In genomic region chr11:33195391-33196190, GRCh38 we compare ENCODE assay signal across 13 cellular contexts. TPM values are rescaled to one million over a fixed set of nuclear protein-coding genes. Genes with fewer than 3 reads are reported as not detected.
DNase-seq lines count a peak whose midpoint lies in the region; ATAC-seq lines count a peak whose summit lies in the region.
"Had no signal": no experiment of that assay in that cellular context is flagged by ENCODE, and none has a peak within 500 bp of the region (broad histone marks: within the 10 kb centered on the region; RNA-seq: fewer than 3 reads in every experiment).

No MANE protein-coding gene starts in this region.

- H3K36me3 ChIP-seq in iPS-20b (ENCODE audit: insufficient read depth, low read depth, low read length): no peaks in the 10 kb centered on the region
- H3K36me3 ChIP-seq: suprapubic skin had no signal

- no peaks in the 10 kb centered on the region for H3K4me1 Mint-ChIP-seq in activated naive CD8-positive, alpha-beta T cell treated with anti-CD3 and anti-CD28 coated beads for 36 hours
- H3K4me1 Mint-ChIP-seq: central memory CD8-positive, alpha-beta T cell had no signal

- H3K4me1 ChIP-seq in iPS-20b (ENCODE audit: insufficient read depth, low read length): peaks cover 8% of the 10 kb centered on the region; the same call in 1 of the 2 replicates
- H3K4me1 ChIP-seq: suprapubic skin had no signal

- no peaks in the 10 kb centered on the region for H3K27me3 ChIP-seq in iPS-20b (ENCODE audit: insufficient read depth, low read length)
- H3K27me3 ChIP-seq: suprapubic skin had no signal

- DNase-seq in NCI-H2107 treated with DMSO at 0.1 percent for 48 hours (lab: John Stamatoyannopoulos, UW; ENCODE audit: unreplicated experiment) (peak; percentile 57), NCI-H2107 (lab: John Stamatoyannopoulos, UW) (no peak), SKM-1 (lab: John Stamatoyannopoulos, UW; ENCODE audit: unreplicated experiment) (peak; percentile 22), substantia nigra (lab: John Stamatoyannopoulos, UW) (no peak), iPS-NIHi11 (ENCODE audit: low spot score) (no peak)
- no peak for DNase-seq in activated naive CD8-positive, alpha-beta T cell treated with anti-CD3 and anti-CD28 coated beads for 36 hours
- DNase-seq: EL, NCI-H446 had no signal

- H3K4me3 ChIP-seq in iPS-20b (ENCODE audit: low read length): no peak overlapping the region
- H3K4me3 ChIP-seq: SK-N-MC, suprapubic skin had no signal

- no peak overlapping the region for H3K4me3 Mint-ChIP-seq in activated naive CD8-positive, alpha-beta T cell treated with anti-CD3 and anti-CD28 coated beads for 36 hours
- H3K4me3 Mint-ChIP-seq: central memory CD8-positive, alpha-beta T cell had no signal

- H3K27me3 Mint-ChIP-seq in activated naive CD8-positive, alpha-beta T cell treated with anti-CD3 and anti-CD28 coated beads for 36 hours: no peaks in the 10 kb centered on the region
- H3K27me3 Mint-ChIP-seq: central memory CD8-positive, alpha-beta T cell had no signal

- no peak overlapping the region for H3K27ac ChIP-seq in iPS-20b (ENCODE audit: low read length)
- H3K27ac ChIP-seq in substantia nigra (ENCODE audit: low read depth, low read length, poor library complexity, severe bottlenecking): peak overlapping the region; percentile 77
- H3K27ac ChIP-seq: SK-N-MC, suprapubic skin had no signal

- H3K9me3 Mint-ChIP-seq in activated naive CD8-positive, alpha-beta T cell treated with anti-CD3 and anti-CD28 coated beads for 36 hours: no peaks in the 10 kb centered on the region
- H3K9me3 Mint-ChIP-seq: central memory CD8-positive, alpha-beta T cell had no signal

- no peak for ATAC-seq in HG03025 (IDR thresholded peaks at IDR 0.05; ENCODE audit: low FRiP score, unreplicated experiment)

- no peaks in the 10 kb centered on the region for H3K9me3 ChIP-seq in iPS-20b (ENCODE audit: insufficient read depth, low read depth, low read length)
- H3K9me3 ChIP-seq: suprapubic skin had no signal

- no peaks in the 10 kb centered on the region for H3K36me3 Mint-ChIP-seq in activated naive CD8-positive, alpha-beta T cell treated with anti-CD3 and anti-CD28 coated beads for 36 hours

- H3K27ac Mint-ChIP-seq in activated naive CD8-positive, alpha-beta T cell treated with anti-CD3 and anti-CD28 coated beads for 36 hours: no peak overlapping the region

- peak overlapping the region; percentile 30; the same call in 1 of the 2 replicates for H3K9ac ChIP-seq in iPS-20b (ENCODE audit: low read depth, low read length)

RNA-seq across cellular contexts. Expression of gene CSTF3, which starts 34.3 kb away (rescaled TPM):
- 10 to 100 TPM; 38.7 to 45.1 TPM for total RNA-seq in activated naive CD8-positive, alpha-beta T cell treated with anti-CD3 and anti-CD28 coated beads for 36 hours

Comparison
In these comparisons a context has a peak if more than half of its experiments do, and no peak if none do; other contexts are left out.
1. DNase-seq: peak in NCI-H2107 treated with DMSO at 0.1 percent for 48 hours (single experiment) and SKM-1 (single experiment); none in NCI-H2107 (single experiment), substantia nigra (0 of 49), iPS-NIHi11 (single experiment) and activated naive CD8-positive, alpha-beta T cell treated with anti-CD3 and anti-CD28 coated beads for 36 hours (single experiment).